In genomic region chr2:26013668-26014067, GRCh38 we compare ENCODE assay signal across 26 cellular contexts.
"Had no signal": no experiment of that assay in that cellular context is flagged by ENCODE, and none has a peak within 500 bp of the region (broad histone marks: within the 10 kb centered on the region; RNA-seq: fewer than 3 reads in every experiment).

No MANE protein-coding gene starts in this region.

- H3K27me3 Mint-ChIP-seq: activated naive CD8-positive, alpha-beta T cell treated with anti-CD3 and anti-CD28 coated beads, Interleukin-2, amount 50 U/mL, for 24 hours; effector memory CD8-positive, alpha-beta T cell had no signal

- DNase-seq: activated CD8-positive, alpha-beta memory T cell treated with anti-CD3 and anti-CD28 coated beads for 24 hours; activated CD8-positive, alpha-beta memory T cell treated with anti-CD3 and anti-CD28 coated beads, Interleukin-2, amount 50 U/mL, for 48 hours; activated effector memory CD4-positive, alpha-beta T cell treated with Interleukin-2 at 50 U/mL for 16 hours; activated naive CD4-positive, alpha-beta T cell treated with anti-CD3 and anti-CD28 coated beads, Interleukin-2, amount 10 ng/mL, durations not matched to agents 7 days and 5 days; activated naive CD8-positive, alpha-beta T cell treated with anti-CD3 and anti-CD28 coated beads, Interleukin-2, amount 50 U/mL, for 24 hours; activated T-cell treated with anti-CD3 and anti-CD28 coated beads, Interleukin-2, amount 50 U/mL, for 48 hours; anterior cingulate cortex; caudate nucleus; effector memory CD8-positive, alpha-beta T cell; heart left ventricle; immature natural killer cell; left ventricle myocardium superior; mesendoderm; natural killer cell; retina; stimulated activated CD4-positive, alpha-beta T cell treated with anti-CD3 and anti-CD28 coated beads, Interleukin-12 subunit alpha, Interleukin-12 subunit beta, amount 100 ng/mL, for 4 hours; stimulated activated CD4-positive, alpha-beta T cell treated with anti-CD3 and anti-CD28 coated beads, Interleukin-1b, Interleukin-23, amount 100 ng/mL, for 48 hours; stimulated activated CD8-positive, alpha-beta memory T cell treated with anti-CD3 and anti-CD28 coated beads, Interleukin-4, amount 100 ng/mL, for 48 hours; stimulated activated naive CD4-positive, alpha-beta T cell; T1000; uterus had no signal

- H3K9me3 ChIP-seq: gastroesophageal sphincter, tibial nerve, uterus had no signal

- H3K4me3 Mint-ChIP-seq: activated naive CD4-positive, alpha-beta T cell treated with anti-CD3 and anti-CD28 coated beads, Interleukin-2, amount 10 ng/mL, durations not matched to agents 7 days and 5 days; activated naive CD8-positive, alpha-beta T cell treated with anti-CD3 and anti-CD28 coated beads, Interleukin-2, amount 50 U/mL, for 24 hours; brain; effector memory CD8-positive, alpha-beta T cell; immature natural killer cell; natural killer cell had no signal

- H3K4me1 Mint-ChIP-seq: immature natural killer cell, natural killer cell had no signal

- H3K4me3 ChIP-seq: gastroesophageal sphincter, heart left ventricle, tibial nerve, uterus had no signal

- H3K9me3 Mint-ChIP-seq: effector memory CD8-positive, alpha-beta T cell; immature natural killer cell; natural killer cell had no signal

- ATAC-seq: activated CD4-positive, CD25-positive, alpha-beta regulatory T cell treated with anti-CD3 and anti-CD28 coated beads, Interleukin-2, amount 50 U/mL, for 24 hours; activated naive CD8-positive, alpha-beta T cell treated with anti-CD3 and anti-CD28 coated beads, Interleukin-2, amount 50 U/mL, for 24 hours; effector memory CD8-positive, alpha-beta T cell; gastroesophageal sphincter; heart left ventricle; left ventricle myocardium superior; natural killer cell had no signal

- H3K36me3 Mint-ChIP-seq: activated naive CD4-positive, alpha-beta T cell treated with anti-CD3 and anti-CD28 coated beads, Interleukin-2, amount 10 ng/mL, durations not matched to agents 7 days and 5 days; brain; immature natural killer cell; natural killer cell had no signal

- H3K27me3 ChIP-seq: gastroesophageal sphincter, tibial nerve, uterus had no signal

- H2AFZ ChIP-seq: parathyroid adenoma had no signal

- H3K27ac Mint-ChIP-seq: activated naive CD4-positive, alpha-beta T cell treated with anti-CD3 and anti-CD28 coated beads, Interleukin-2, amount 10 ng/mL, durations not matched to agents 7 days and 5 days; activated naive CD8-positive, alpha-beta T cell treated with anti-CD3 and anti-CD28 coated beads, Interleukin-2, amount 50 U/mL, for 24 hours; effector memory CD8-positive, alpha-beta T cell; immature natural killer cell; natural killer cell had no signal

- H3K36me3 ChIP-seq: gastroesophageal sphincter, heart left ventricle, tibial nerve, uterus had no signal

- H3K27ac ChIP-seq: gastroesophageal sphincter, heart left ventricle, tibial nerve, uterus had no signal

- H3K79me2 ChIP-seq: parathyroid adenoma had no signal

- H3K9ac ChIP-seq: parathyroid adenoma had no signal
